ENCODE assay signal across 1 cellular context in genomic region chr14:74501135-74501614, GRCh38.
TF ChIP-seq lines count a peak whose summit lies in the region.

No MANE protein-coding gene starts in this region.

TF ChIP-seq in H1, 55 proteins besides CTCF, POLR2A, EP300 and RAD21 (continued from another document):
- TF ChIP-seq ATF2 (IDR thresholded peaks at IDR 0.05; ENCODE audit: low read length) (peak; percentile 66; the same call in 1 of the 2 replicates), E2F6 (IDR thresholded peaks at IDR 0.05) (peak; percentile 64), TCF12 (IDR thresholded peaks at IDR 0.05; ENCODE audit: low read depth, low read length) (peak; percentile 33; the same call in 1 of the 2 replicates), JUN (IDR thresholded peaks at IDR 0.05; ENCODE audit: low read depth, low read length) (0 out of 2 replicates have a peak, but pooled peaks have one; percentile 16), ASH2L (IDR thresholded peaks at IDR 0.05; ENCODE audit: low read length) (peak; percentile 87), SAP30 (IDR thresholded peaks at IDR 0.05; ENCODE audit: insufficient read depth, insufficient replicate concordance, low read length) (no peak), MAX (IDR thresholded peaks at IDR 0.05) (peak; percentile 86), RBBP5 (IDR thresholded peaks at IDR 0.05; ENCODE audit: borderline replicate concordance, low read depth, low read length) (peak; percentile 53; the same call in 1 of the 2 replicates), YY1 (IDR thresholded peaks at IDR 0.05; ENCODE audit: low read depth, low read length) (0 out of 2 replicates have a peak, but pooled peaks have one; percentile 52), KDM1A (IDR thresholded peaks at IDR 0.05; ENCODE audit: borderline replicate concordance, low read length) (no peak), SIN3A (conservative IDR thresholded peaks at IDR 0.05 in 1 of 2, IDR thresholded peaks at IDR 0.05 in 1 of 2; ENCODE audit: low read depth in 1 of 2, low read length in 2 of 2) (peak in 1 of 2 experiments; percentile 55; a peak in 1 of 4 replicates), SP1 (IDR thresholded peaks at IDR 0.05; ENCODE audit: low read depth, low read length) (0 out of 2 replicates have a peak, but pooled peaks have one; percentile 36)
